Comparison of ENCODE assay signal across 13 cellular contexts in genomic region chr22:37331034-37331428, GRCh38. TPM values are rescaled to one million over a fixed set of nuclear protein-coding genes. Genes with fewer than 3 reads are reported as not detected.
DNase-seq lines count a peak whose midpoint lies in the region; ATAC-seq and TF ChIP-seq lines count a peak whose summit lies in the region.
"Had no signal": no experiment of that assay in that cellular context is flagged by ENCODE, and none has a peak within 500 bp of the region (broad histone marks: within the 10 kb centered on the region; RNA-seq: fewer than 3 reads in every experiment).

No MANE protein-coding gene starts in this region.

- H3K9me3 ChIP-seq in CD8-positive, alpha-beta T cell (ENCODE audit: low read length): no peaks in the 10 kb centered on the region
- H3K9me3 ChIP-seq: right atrium auricular region had no signal

- peaks cover 5% of the 10 kb centered on the region for H3K4me1 ChIP-seq in CD8-positive, alpha-beta T cell (ENCODE audit: insufficient read depth, low read length)

- peak; percentile 56 for DNase-seq in EH (ENCODE audit: low read depth)
- DNase-seq in NCI-H2171 (lab: John Stamatoyannopoulos, UW): peak; percentile 42
- peak; percentile 57 to 62 for DNase-seq in cardiac fibroblast (ENCODE audit: low read depth in 2 of 2)
- DNase-seq in mucosa of gallbladder (ENCODE audit: low spot score): peak; percentile 40
- DNase-seq in CD8-positive, alpha-beta T cell: no peak
- DNase-seq in NCI-H2081 (lab: John Stamatoyannopoulos, UW): no peak
- no peak for DNase-seq in superior temporal gyrus (ENCODE audit: extremely low spot score)
- DNase-seq: activated CD4-positive, CD25-positive, alpha-beta regulatory T cell treated with anti-CD3 and anti-CD28 coated beads, Interleukin-2, amount 50 U/mL, for 72 hours; cortex of kidney; NCI-H446 treated with DMSO at 0.1 percent for 48 hours had no signal

- POLR2A ChIA-PET in CD8-positive, alpha-beta T cell (lab: Charles Lee): no interaction called here

- ATAC-seq in CD8-positive, alpha-beta T cell: no peak
- ATAC-seq in HG02852 (IDR thresholded peaks at IDR 0.05; ENCODE audit: unreplicated experiment): no peak

- no peak overlapping the region for H3K4me3 ChIP-seq in cardiac fibroblast (replicated peaks in 1 of 2; ENCODE audit: low read depth in 2 of 2, low read length in 2 of 2)
- H3K4me3 ChIP-seq in CD8-positive, alpha-beta T cell (ENCODE audit: low read depth, low read length): no peak overlapping the region
- H3K4me3 ChIP-seq: right atrium auricular region, SK-N-MC had no signal

- no peak overlapping the region for H3K27ac ChIP-seq in CD8-positive, alpha-beta T cell (ENCODE audit: low read depth, low read length)
- H3K27ac ChIP-seq: right atrium auricular region, SK-N-MC had no signal

- no peak for TF ChIP-seq CTCF in cardiac fibroblast (IDR thresholded peaks at IDR 0.05; ENCODE audit: low read depth, low read length)
- TF ChIP-seq CTCF in CD8-positive, alpha-beta T cell (IDR thresholded peaks at IDR 0.05): no peak

- no peaks in the 10 kb centered on the region for H3K36me3 Mint-ChIP-seq in CD8-positive, alpha-beta T cell

- intact Hi-C loops in CD8-positive, alpha-beta T cell (cut with DNase I, micrococcal nuclease): no loop called here

- H3K27me3 Mint-ChIP-seq in CD8-positive, alpha-beta T cell (ENCODE audit: low read depth): peaks cover 57% of the 10 kb centered on the region

- H3K9me3 Mint-ChIP-seq in CD8-positive, alpha-beta T cell: no peaks in the 10 kb centered on the region

- no peaks in the 10 kb centered on the region for H3K36me3 ChIP-seq in CD8-positive, alpha-beta T cell (ENCODE audit: insufficient read depth, low read length)
- H3K36me3 ChIP-seq: right atrium auricular region had no signal

- no peak overlapping the region for H3K27ac Mint-ChIP-seq in CD8-positive, alpha-beta T cell

- peaks cover 8% of the 10 kb centered on the region for H3K4me1 Mint-ChIP-seq in CD8-positive, alpha-beta T cell (ENCODE audit: low read depth)

- H3K4me3 Mint-ChIP-seq in CD8-positive, alpha-beta T cell: no peak overlapping the region

- peaks cover 25% of the 10 kb centered on the region for H3K27me3 ChIP-seq in CD8-positive, alpha-beta T cell (ENCODE audit: insufficient read depth, low read length)

- CTCF ChIA-PET in CD8-positive, alpha-beta T cell (lab: Charles Lee): interaction anchor here (1.1 to 1.2 kb wide), 2 partner anchors 16 to 71 kb away, joined by 3 read pairs; no protein-coding TSS in a partner anchor

RNA-seq across cellular contexts. Expression of gene CYTH4, which starts 48.7 kb away (rescaled TPM):
- 24.1 TPM for total RNA-seq in mucosa of gallbladder
- 100 to 1,000 TPM; 129 to 143 TPM for total RNA-seq in CD8-positive, alpha-beta T cell

Comparison
In these comparisons a context has a peak if more than half of its experiments do, and no peak if none do; other contexts are left out.
1. DNase-seq: peak in EH (single experiment), NCI-H2171 (single experiment), cardiac fibroblast (2 of 2) and mucosa of gallbladder (single experiment); none in CD8-positive, alpha-beta T cell (0 of 7), NCI-H2081 (0 of 2) and superior temporal gyrus (single experiment).